In the genomic region with DNA sequence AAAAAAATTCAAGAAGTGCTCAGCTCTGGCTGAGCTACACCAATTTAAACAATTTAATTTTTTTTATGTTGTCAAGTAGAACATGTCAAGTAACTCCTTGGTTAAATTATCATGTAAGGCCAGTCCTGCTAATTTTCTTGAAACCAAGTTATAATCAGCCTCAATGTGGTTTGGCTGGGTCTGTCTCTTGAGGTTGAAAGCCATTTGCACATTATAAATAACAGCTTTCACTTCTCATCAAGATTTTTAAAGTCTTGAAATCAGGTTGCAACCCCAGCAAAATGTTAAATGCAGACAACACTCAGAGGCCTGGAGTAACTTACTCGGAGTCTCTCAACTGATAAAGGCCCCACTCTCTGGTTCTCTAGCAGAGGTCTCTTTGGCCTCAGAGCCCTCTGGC, we compare ENCODE assay signal across 23 cellular contexts.
"Had no signal": no experiment of that assay in that cellular context is flagged by ENCODE, and none has a peak within 500 bp of the region (broad histone marks: within the 10 kb centered on the region; RNA-seq: fewer than 3 reads in every experiment).

No MANE protein-coding gene starts in this region.

- H3K9me3 ChIP-seq: heart left ventricle, lower lobe of right lung, prostate gland, transverse colon, vagina had no signal

- H3K27me3 ChIP-seq: heart left ventricle, transverse colon, vagina had no signal

- H3K36me3 ChIP-seq: heart left ventricle, lower lobe of right lung, prostate gland, transverse colon, vagina had no signal

- H3K4me1 Mint-ChIP-seq: nephron had no signal

- H3K27me3 Mint-ChIP-seq: activated T-helper 17 cell treated with anti-CD3 and anti-CD28 coated beads, Interleukin-2, amount 50 U/mL, for 72 hours; effector memory CD8-positive, alpha-beta T cell had no signal

- H3K4me3 ChIP-seq: heart left ventricle, lower lobe of right lung, prostate gland, skin epidermis, transverse colon, vagina had no signal

- H3K27ac Mint-ChIP-seq: activated T-helper 17 cell treated with anti-CD3 and anti-CD28 coated beads, Interleukin-2, amount 50 U/mL, for 72 hours; effector memory CD8-positive, alpha-beta T cell; immature natural killer cell; nephron had no signal

- H3K4me1 ChIP-seq: heart left ventricle, lower lobe of right lung, prostate gland, transverse colon, vagina had no signal

- H3K27ac ChIP-seq: heart left ventricle, lower lobe of right lung, prostate gland, skin epidermis, transverse colon, vagina, VCaP had no signal

- FAIRE-seq: bronchial epithelial cell had no signal

- ATAC-seq: effector memory CD8-positive, alpha-beta T cell; heart left ventricle; lower lobe of right lung; right cardiac atrium had no signal

- H3K4me3 Mint-ChIP-seq: effector memory CD8-positive, alpha-beta T cell; immature natural killer cell; nephron had no signal

- DNase-seq: activated CD4-positive, alpha-beta T cell treated with anti-CD3 and anti-CD28 coated beads, Interleukin-2, amount 50 U/mL, for 48 hours; activated naive CD4-positive, alpha-beta T cell treated with Interleukin-2 at 50 U/mL for 16 hours; anterior cingulate cortex; dermis blood vessel endothelial cell; effector memory CD8-positive, alpha-beta T cell; foreskin melanocyte; heart left ventricle; immature natural killer cell; lower lobe of right lung; nucleus accumbens; right cardiac atrium; stimulated activated CD4-positive, alpha-beta T cell treated with anti-CD3 and anti-CD28 coated beads, Interleukin-4, amount 100 ng/mL, for 4 hours; stimulated activated CD8-positive, alpha-beta memory T cell treated with anti-CD3 and anti-CD28 coated beads, Interleukin-4, amount 100 ng/mL, for 48 hours; stimulated activated naive CD4-positive, alpha-beta T cell treated with Interleukin-2 at 50 U/mL for 16 hours; substantia nigra; transverse colon had no signal
